19 cellular contexts compared by ENCODE assay signal in genomic region chr1:58861510-58861909, GRCh38.
A peak's percentile ranks its signal among the peaks of the same experiment; 100 is the strongest.
DNase-seq lines count a peak whose midpoint lies in the region; ATAC-seq and TF ChIP-seq lines count a peak whose summit lies in the region.
"Had no signal": no experiment of that assay in that cellular context is flagged by ENCODE, and none has a peak within 500 bp of the region (broad histone marks: within the 10 kb centered on the region; RNA-seq: fewer than 3 reads in every experiment).

No MANE protein-coding gene starts in this region.

- H3K4me3 Mint-ChIP-seq in stimulated activated effector memory CD8-positive, alpha-beta T cell treated with anti-CD3 and anti-CD28 coated beads, Interleukin-12 subunit alpha, Interleukin-12 subunit beta, amount 100 ng/mL, for 72 hours = no peak overlapping the region
- H3K4me3 Mint-ChIP-seq: activated naive CD8-positive, alpha-beta T cell; B cell; neural crest cell had no signal

- no peaks in the 10 kb centered on the region for H3K79me2 ChIP-seq in GM23248 (ENCODE audit: insufficient read depth)

- H3K36me3 ChIP-seq in GM23248 (ENCODE audit: low read depth) (no peaks in the 10 kb centered on the region), prostate gland (no peaks in the 10 kb centered on the region)
- H3K36me3 ChIP-seq: thyroid gland had no signal

- DNase-seq in GM23248 (peak; percentile 72), amniotic epithelial cell (ENCODE audit: low read depth) (peak; percentile 51), foreskin keratinocyte (peak in 1 of 2 donors; percentile 27), prostate gland (ENCODE audit: low spot score) (no peak), ACHN (no peak)
- no peak for DNase-seq in stimulated activated effector memory CD8-positive, alpha-beta T cell treated with anti-CD3 and anti-CD28 coated beads, Interleukin-12 subunit alpha, Interleukin-12 subunit beta, amount 100 ng/mL, for 72 hours (ENCODE audit: low spot score in 2 of 2)
- DNase-seq: activated CD4-positive, CD25-positive, alpha-beta regulatory T cell; EL; NCI-H1092 treated with DMSO at 0.1 percent for 48 hours; NCI-H2081; stimulated activated CD4-positive, alpha-beta T cell treated with anti-CD3 and anti-CD28 coated beads, Interleukin-2, amount 100 ng/mL, for 24 hours; stimulated activated naive CD4-positive, alpha-beta T cell treated with Interleukin-2 at 50 U/mL for 16 hours; thyroid gland had no signal

- H3K27ac ChIP-seq in GM23248 (no peak overlapping the region), foreskin keratinocyte (no peak overlapping the region), prostate gland (no peak overlapping the region)
- H3K27ac ChIP-seq: coronary artery, thyroid gland had no signal

- H3K4me1 ChIP-seq in GM23248 (ENCODE audit: insufficient read depth) = peaks cover 9% of the 10 kb centered on the region
- peaks cover 3% of the 10 kb centered on the region for H3K4me1 ChIP-seq in foreskin keratinocyte
- no peaks in the 10 kb centered on the region for H3K4me1 ChIP-seq in prostate gland (replicated peaks)

- H3K4me3 ChIP-seq in GM23248 (no peak overlapping the region), prostate gland (no peak overlapping the region)
- H3K4me3 ChIP-seq: coronary artery, thyroid gland had no signal

- no peak overlapping the region for H3K9ac ChIP-seq in GM23248

- H3K9me3 ChIP-seq in GM23248 (ENCODE audit: low read depth) (no peaks in the 10 kb centered on the region), prostate gland (no peaks in the 10 kb centered on the region)
- H3K9me3 ChIP-seq: thyroid gland had no signal

- intact Hi-C loops in prostate gland (cut with DNase I) = no loop called here

- in situ Hi-C loops in GM23248 (cut with MboI) (no loop called here), ACHN (cut with HindIII; ENCODE audit: low pct_ligation_motif_present, low pct_unique_long_range_greater_than_20kb, low sequenced_read_pairs) (no loop called here)

- H2AFZ ChIP-seq in GM23248 = no peak overlapping the region

- TF ChIP-seq POLR2A in prostate gland (IDR thresholded peaks at IDR 0.05) = no peak

- peaks cover 44% of the 10 kb centered on the region for H3K4me1 Mint-ChIP-seq in stimulated activated effector memory CD8-positive, alpha-beta T cell treated with anti-CD3 and anti-CD28 coated beads, Interleukin-12 subunit alpha, Interleukin-12 subunit beta, amount 100 ng/mL, for 72 hours

- H3K9me3 Mint-ChIP-seq in stimulated activated effector memory CD8-positive, alpha-beta T cell treated with anti-CD3 and anti-CD28 coated beads, Interleukin-12 subunit alpha, Interleukin-12 subunit beta, amount 100 ng/mL, for 72 hours = no peaks in the 10 kb centered on the region
- H3K9me3 Mint-ChIP-seq: neural crest cell had no signal

- no peaks in the 10 kb centered on the region for H3K36me3 Mint-ChIP-seq in stimulated activated effector memory CD8-positive, alpha-beta T cell treated with anti-CD3 and anti-CD28 coated beads, Interleukin-12 subunit alpha, Interleukin-12 subunit beta, amount 100 ng/mL, for 72 hours
- H3K36me3 Mint-ChIP-seq: activated naive CD8-positive, alpha-beta T cell had no signal

- TF ChIP-seq CTCF in foreskin keratinocyte (conservative IDR thresholded peaks at IDR 0.05) (no peak), prostate gland (IDR thresholded peaks at IDR 0.05) (no peak)

- H4K20me1 ChIP-seq in GM23248 (ENCODE audit: insufficient read depth) = no peaks in the 10 kb centered on the region

- no peaks in the 10 kb centered on the region for H3F3A ChIP-seq in GM23248 (ENCODE audit: insufficient read depth)

- ATAC-seq in foreskin keratinocyte (peak; percentile 64), HG02610 (IDR thresholded peaks at IDR 0.05; ENCODE audit: unreplicated experiment) (no peak)
- peak; percentile 78 for ATAC-seq in stimulated activated effector memory CD8-positive, alpha-beta T cell treated with anti-CD3 and anti-CD28 coated beads, Interleukin-12 subunit alpha, Interleukin-12 subunit beta, amount 100 ng/mL, for 72 hours
- ATAC-seq: HCT116 had no signal

- no peak overlapping the region for H3K4me2 ChIP-seq in GM23248 (ENCODE audit: unreplicated experiment)

- peak overlapping the region; percentile 41 for H3K27ac Mint-ChIP-seq in stimulated activated effector memory CD8-positive, alpha-beta T cell treated with anti-CD3 and anti-CD28 coated beads, Interleukin-12 subunit alpha, Interleukin-12 subunit beta, amount 100 ng/mL, for 72 hours
- H3K27ac Mint-ChIP-seq: activated naive CD8-positive, alpha-beta T cell; B cell had no signal

- no peaks in the 10 kb centered on the region for H3K9me2 ChIP-seq in GM23248 (ENCODE audit: insufficient read depth)

- H3K27me3 ChIP-seq in GM23248 (replicated peaks; ENCODE audit: insufficient read depth) (no peaks in the 10 kb centered on the region), foreskin keratinocyte (no peaks in the 10 kb centered on the region), prostate gland (replicated peaks; ENCODE audit: insufficient read depth) (no peaks in the 10 kb centered on the region)
- H3K27me3 ChIP-seq: thyroid gland had no signal

Comparison
In these comparisons a context has a peak if more than half of its experiments do, and no peak if none do; other contexts are left out.
1. DNase-seq: peak in GM23248 (single experiment) and amniotic epithelial cell (single experiment); none in stimulated activated effector memory CD8-positive, alpha-beta T cell treated with anti-CD3 and anti-CD28 coated beads, Interleukin-12 subunit alpha, Interleukin-12 subunit beta, amount 100 ng/mL, for 72 hours (0 of 2), prostate gland (single experiment) and ACHN (single experiment).